ENCODE assay signal across 8 cellular contexts in the genomic region with DNA sequence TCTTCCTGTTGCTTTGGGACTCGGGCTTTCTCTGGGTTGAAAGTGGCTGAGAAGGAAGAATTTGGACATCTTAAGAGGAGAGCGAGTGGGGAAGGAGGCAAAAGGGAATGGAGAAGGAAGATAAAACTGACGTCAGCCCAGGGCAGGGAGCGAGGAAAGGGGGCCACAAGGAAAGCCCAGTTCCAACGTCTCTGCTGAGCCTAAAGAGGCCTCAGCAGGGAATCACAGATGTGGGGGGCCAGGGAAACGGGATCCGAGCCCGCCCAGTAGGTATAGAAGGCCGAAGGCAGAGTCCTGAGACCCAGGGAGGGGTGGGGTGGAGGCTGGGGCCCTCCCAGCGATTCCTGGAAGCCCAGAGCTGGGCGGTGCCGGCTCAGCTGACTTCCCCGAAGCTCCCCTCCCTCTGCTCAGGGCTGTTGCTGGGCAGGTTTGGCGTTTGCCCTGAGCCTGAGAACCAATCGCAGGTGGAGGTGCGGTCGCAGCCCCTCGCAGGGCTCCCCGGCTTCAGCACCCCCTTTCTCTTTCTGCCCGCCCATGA. TPM values are rescaled to one million over a fixed set of nuclear protein-coding genes. Genes with fewer than 3 reads are reported as not detected.
A peak's percentile ranks its signal among the peaks of the same experiment; 100 is the strongest.
DNase-seq lines count a peak whose midpoint lies in the region; ATAC-seq and FAIRE-seq lines count a peak whose summit lies in the region.

No MANE protein-coding gene starts in this region.

- 1% methylated on average over 20 of the region's 20 CpGs for WGBS in mesenchymal stem cell

- peak overlapping the region; percentile 89 to 92 for H3K14ac ChIP-seq in mesenchymal stem cell (ENCODE audit: low read length in 2 of 2)

- peak overlapping the region; percentile 92 for H3K27ac ChIP-seq in effector memory CD4-positive, alpha-beta T cell (ENCODE audit: insufficient read depth, low read length, poor library complexity, severe bottlenecking)
- H3K27ac ChIP-seq in mesenchymal stem cell (ENCODE audit: low read length, poor library complexity, severe bottlenecking), result peak overlapping the region; percentile 100

- H3K4me1 ChIP-seq in effector memory CD4-positive, alpha-beta T cell (ENCODE audit: control insufficient read depth, insufficient read depth, low read length, poor library complexity, severe bottlenecking), result peaks cover 65% of the 10 kb centered on the region
- H3K4me1 ChIP-seq in mesenchymal stem cell (ENCODE audit: control insufficient read depth, insufficient read depth, low read depth, low read length), result peaks cover 68% of the 10 kb centered on the region

- peak; percentile 83 for DNase-seq in NCI-H774 (lab: John Stamatoyannopoulos, UW)
- DNase-seq in activated CD8-positive, alpha-beta memory T cell treated with anti-CD3 and anti-CD28 coated beads for 48 hours (ENCODE audit: low read depth in 2 of 3, low spot score in 2 of 3), result peak in 2 of 3 experiments; percentile 67 to 75
- DNase-seq in effector memory CD4-positive, alpha-beta T cell, result peak; percentile 61 to 76 (median 67)
- peak; percentile 96 for DNase-seq in mesenchymal stem cell
- peak; percentile 72 for DNase-seq in stimulated activated CD8-positive, alpha-beta memory T cell treated with anti-CD3 and anti-CD28 coated beads, Interleukin-12 subunit alpha, Interleukin-12 subunit beta, amount 100 ng/mL, for 24 hours (ENCODE audit: extremely low read depth)

- peak overlapping the region; percentile 8 to 81 for H3K23ac ChIP-seq in mesenchymal stem cell (ENCODE audit: low read length in 2 of 2)

- peak overlapping the region; percentile 92 for H3K4me2 ChIP-seq in mesenchymal stem cell (ENCODE audit: low read length, poor library complexity, severe bottlenecking)

- peak overlapping the region; percentile 69 to 94 for H2BK12ac ChIP-seq in mesenchymal stem cell (ENCODE audit: low read length in 2 of 2)

- peak overlapping the region; percentile 100 for H2AK5ac ChIP-seq in mesenchymal stem cell (ENCODE audit: low read length, severe bottlenecking)

- peak overlapping the region; percentile 99 for H4K8ac ChIP-seq in mesenchymal stem cell (ENCODE audit: low read length)

- no peaks in the 10 kb centered on the region for H3K36me3 ChIP-seq in effector memory CD4-positive, alpha-beta T cell (ENCODE audit: control insufficient read depth, insufficient read depth, low read length)
- H3K36me3 ChIP-seq in mesenchymal stem cell (ENCODE audit: control insufficient read depth in 1 of 2, insufficient read depth in 2 of 2, low read depth in 1 of 2, low read length in 2 of 2), result peaks cover 18 to 27% of the 10 kb centered on the region in 2 experiments

- no peaks in the 10 kb centered on the region for H3K27me3 ChIP-seq in effector memory CD4-positive, alpha-beta T cell (replicated peaks; ENCODE audit: control insufficient read depth, insufficient read depth, low read length, poor library complexity, severe bottlenecking)
- H3K27me3 ChIP-seq in mesenchymal stem cell (ENCODE audit: control insufficient read depth in 1 of 2, insufficient read depth in 1 of 2, low read length in 2 of 2), result no peaks in the 10 kb centered on the region

- H2BK120ac ChIP-seq in mesenchymal stem cell (ENCODE audit: low read depth, low read length), result peak overlapping the region; percentile 100

- peak overlapping the region; percentile 100 for H2BK5ac ChIP-seq in mesenchymal stem cell (ENCODE audit: low read depth, low read length, poor library complexity, severe bottlenecking)

- H3K79me1 ChIP-seq in mesenchymal stem cell (replicated peaks; ENCODE audit: low read length, poor library complexity, severe bottlenecking), result peaks cover 28% of the 10 kb centered on the region

- H3K9ac ChIP-seq in mesenchymal stem cell (ENCODE audit: low read length), result peak overlapping the region; percentile 98

- H3K4me3 ChIP-seq in effector memory CD4-positive, alpha-beta T cell (ENCODE audit: insufficient read depth, low read depth, low read length, poor library complexity, severe bottlenecking), result peak overlapping the region; percentile 74
- H3K4me3 ChIP-seq in mesenchymal stem cell (ENCODE audit: insufficient read depth in 1 of 2, low read depth in 1 of 2, low read length in 2 of 2), result peak overlapping the region; percentile 39 to 77

- H3K9me3 ChIP-seq in effector memory CD4-positive, alpha-beta T cell (ENCODE audit: control insufficient read depth, low read length), result no peaks in the 10 kb centered on the region
- no peaks in the 10 kb centered on the region for H3K9me3 ChIP-seq in mesenchymal stem cell (ENCODE audit: control insufficient read depth, low read length)

- peak overlapping the region; percentile 100 for H3K4ac ChIP-seq in mesenchymal stem cell (ENCODE audit: low read depth in 1 of 2, low read length in 2 of 2)

- H4K91ac ChIP-seq in mesenchymal stem cell (ENCODE audit: low read length), result peak overlapping the region; percentile 99

- H2AFZ ChIP-seq in mesenchymal stem cell (ENCODE audit: low read depth, low read length), result no peak overlapping the region

- ATAC-seq in GM18511 (IDR thresholded peaks at IDR 0.05; ENCODE audit: unreplicated experiment), result peak; percentile 46
- peak; percentile 37 for ATAC-seq in HG03159 (IDR thresholded peaks at IDR 0.05; ENCODE audit: unreplicated experiment)

- H2BK15ac ChIP-seq in mesenchymal stem cell (ENCODE audit: low read depth, poor library complexity, severe bottlenecking), result peak overlapping the region; percentile 98

- FAIRE-seq in A204.1 (lab: Jason Lieb, UNC), result peak; percentile 75

- H3K18ac ChIP-seq in mesenchymal stem cell (ENCODE audit: low read depth in 1 of 2, low read length in 2 of 2), result peak overlapping the region; percentile 99 to 100

RNA-seq across cellular contexts. Expression of gene ADAMTSL4, which starts 12.7 kb away (rescaled TPM):
- polyA plus RNA-seq in mesenchymal stem cell (2013, experiment 1 of 2), result 15.0 TPM
- 14.4 TPM for polyA plus RNA-seq in mesenchymal stem cell (2013, experiment 2 of 2)

RNA-seq across cellular contexts. Expression of gene MCL1, which starts 17.5 kb away (rescaled TPM):
- 229 TPM for polyA plus RNA-seq in mesenchymal stem cell (2013, experiment 1 of 2)
- polyA plus RNA-seq in mesenchymal stem cell (2013, experiment 2 of 2), result 224 TPM

RNA-seq across cellular contexts. Expression of gene FALEC, which starts 46.3 kb away (rescaled TPM):
- not detected for polyA plus RNA-seq in mesenchymal stem cell (2013, experiment 1 of 2)
- not detected for polyA plus RNA-seq in mesenchymal stem cell (2013, experiment 2 of 2)

RNA-seq across cellular contexts. Expression of gene ECM1, which starts 54.0 kb away (rescaled TPM):
- polyA plus RNA-seq in mesenchymal stem cell (2013, experiment 1 of 2), result 165 TPM
- polyA plus RNA-seq in mesenchymal stem cell (2013, experiment 2 of 2), result 158 TPM

Comparison
In these comparisons a context has a peak if more than half of its experiments do, and no peak if none do; other contexts are left out.
1. Peak in every context shown above with its lines: DNase-seq, ATAC-seq, H3K4me3 ChIP-seq and H3K27ac ChIP-seq.